In the genomic region with DNA sequence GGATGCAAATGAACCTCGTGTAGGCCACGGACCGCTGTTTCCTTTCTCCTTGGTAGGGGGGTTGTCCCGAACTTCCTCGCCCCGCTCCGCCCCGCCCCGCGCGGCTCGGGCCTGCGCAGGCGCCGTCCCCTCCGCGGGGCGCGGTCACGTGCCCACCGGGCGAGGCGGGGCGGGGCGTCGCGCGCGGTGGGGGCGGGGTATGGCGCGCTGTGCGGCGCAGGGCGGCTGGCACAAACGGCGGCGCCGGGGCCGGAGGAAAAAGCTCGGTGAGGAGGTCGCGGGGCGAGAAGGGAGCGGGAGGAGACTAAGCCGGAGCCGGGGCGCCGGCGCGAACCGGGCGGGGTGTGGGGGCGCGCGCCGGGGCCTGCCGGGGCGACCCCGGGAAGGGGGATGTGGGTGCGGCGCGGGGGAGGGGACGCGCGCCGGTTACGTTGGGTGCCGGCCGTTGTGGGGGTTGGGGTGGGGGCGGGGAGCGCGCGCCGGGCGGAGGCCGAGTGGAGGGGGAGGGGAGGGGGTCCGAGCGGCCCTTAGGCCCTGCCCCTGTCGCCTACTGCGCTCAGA, we compare ENCODE assay signal across 1 cellular context.
A peak's percentile ranks its signal among the peaks of the same experiment; 100 is the strongest.
TF ChIP-seq lines count a peak whose summit lies in the region.

TSS of gene EGLN2 (plus strand) at position 195 of the 561 bp plus-strand sequence. CDS start 1,382 bp downstream, outside the sequence.

TF ChIP-seq in K562, 482 proteins besides CTCF, POLR2A, EP300 and RAD21 (continued from another document):
- TF ChIP-seq E4F1 (CRISPR knock-in tag; IDR thresholded peaks at IDR 0.05; ENCODE audit: borderline replicate concordance) (no peak), IFI16 (CRISPR knock-in tag; IDR thresholded peaks at IDR 0.05) (no peak), SPI1 (IDR thresholded peaks at IDR 0.05; ENCODE audit: borderline replicate concordance, low read depth, low read length) (peak; percentile 29; the same call in 1 of the 2 replicates), RBM39 (optimal IDR thresholded peaks at IDR 0.05; ENCODE audit: low read depth, low read length) (no peak), CHD7 (IDR thresholded peaks at IDR 0.05; ENCODE audit: low read depth, low read length) (no peak), CXXC5 (CRISPR knock-in tag; IDR thresholded peaks at IDR 0.05) (peak; percentile 93), SMARCA5 (IDR thresholded peaks at IDR 0.05) (no peak), DIDO1 (tag; IDR thresholded peaks at IDR 0.05; ENCODE audit: low read depth) (no peak), CSDE1 (IDR thresholded peaks at IDR 0.05) (no peak), POLR2G (IDR thresholded peaks at IDR 0.05; ENCODE audit: low read depth, low read length) (peak; percentile 86), JUND (IDR thresholded peaks at IDR 0.05; ENCODE audit: borderline replicate concordance, low read depth, low read length) (0 out of 2 replicates have a peak, but pooled peaks have one; percentile 1), JUND (tag; IDR thresholded peaks at IDR 0.05; ENCODE audit: borderline replicate concordance, low read depth, low read length) (no peak)
- TF ChIP-seq, protein P1, sequence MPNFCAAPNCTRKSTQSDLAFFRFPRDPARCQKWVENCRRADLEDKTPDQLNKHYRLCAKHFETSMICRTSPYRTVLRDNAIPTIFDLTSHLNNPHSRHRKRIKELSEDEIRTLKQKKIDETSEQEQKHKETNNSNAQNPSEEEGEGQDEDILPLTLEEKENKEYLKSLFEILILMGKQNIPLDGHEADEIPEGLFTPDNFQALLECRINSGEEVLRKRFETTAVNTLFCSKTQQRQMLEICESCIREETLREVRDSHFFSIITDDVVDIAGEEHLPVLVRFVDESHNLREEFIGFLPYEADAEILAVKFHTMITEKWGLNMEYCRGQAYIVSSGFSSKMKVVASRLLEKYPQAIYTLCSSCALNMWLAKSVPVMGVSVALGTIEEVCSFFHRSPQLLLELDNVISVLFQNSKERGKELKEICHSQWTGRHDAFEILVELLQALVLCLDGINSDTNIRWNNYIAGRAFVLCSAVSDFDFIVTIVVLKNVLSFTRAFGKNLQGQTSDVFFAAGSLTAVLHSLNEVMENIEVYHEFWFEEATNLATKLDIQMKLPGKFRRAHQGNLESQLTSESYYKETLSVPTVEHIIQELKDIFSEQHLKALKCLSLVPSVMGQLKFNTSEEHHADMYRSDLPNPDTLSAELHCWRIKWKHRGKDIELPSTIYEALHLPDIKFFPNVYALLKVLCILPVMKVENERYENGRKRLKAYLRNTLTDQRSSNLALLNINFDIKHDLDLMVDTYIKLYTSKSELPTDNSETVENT (CRISPR knock-in tag; IDR thresholded peaks at IDR 0.05): 0 out of 2 replicates have a peak, but pooled peaks have one; percentile 7
- TF ChIP-seq, protein P2, sequence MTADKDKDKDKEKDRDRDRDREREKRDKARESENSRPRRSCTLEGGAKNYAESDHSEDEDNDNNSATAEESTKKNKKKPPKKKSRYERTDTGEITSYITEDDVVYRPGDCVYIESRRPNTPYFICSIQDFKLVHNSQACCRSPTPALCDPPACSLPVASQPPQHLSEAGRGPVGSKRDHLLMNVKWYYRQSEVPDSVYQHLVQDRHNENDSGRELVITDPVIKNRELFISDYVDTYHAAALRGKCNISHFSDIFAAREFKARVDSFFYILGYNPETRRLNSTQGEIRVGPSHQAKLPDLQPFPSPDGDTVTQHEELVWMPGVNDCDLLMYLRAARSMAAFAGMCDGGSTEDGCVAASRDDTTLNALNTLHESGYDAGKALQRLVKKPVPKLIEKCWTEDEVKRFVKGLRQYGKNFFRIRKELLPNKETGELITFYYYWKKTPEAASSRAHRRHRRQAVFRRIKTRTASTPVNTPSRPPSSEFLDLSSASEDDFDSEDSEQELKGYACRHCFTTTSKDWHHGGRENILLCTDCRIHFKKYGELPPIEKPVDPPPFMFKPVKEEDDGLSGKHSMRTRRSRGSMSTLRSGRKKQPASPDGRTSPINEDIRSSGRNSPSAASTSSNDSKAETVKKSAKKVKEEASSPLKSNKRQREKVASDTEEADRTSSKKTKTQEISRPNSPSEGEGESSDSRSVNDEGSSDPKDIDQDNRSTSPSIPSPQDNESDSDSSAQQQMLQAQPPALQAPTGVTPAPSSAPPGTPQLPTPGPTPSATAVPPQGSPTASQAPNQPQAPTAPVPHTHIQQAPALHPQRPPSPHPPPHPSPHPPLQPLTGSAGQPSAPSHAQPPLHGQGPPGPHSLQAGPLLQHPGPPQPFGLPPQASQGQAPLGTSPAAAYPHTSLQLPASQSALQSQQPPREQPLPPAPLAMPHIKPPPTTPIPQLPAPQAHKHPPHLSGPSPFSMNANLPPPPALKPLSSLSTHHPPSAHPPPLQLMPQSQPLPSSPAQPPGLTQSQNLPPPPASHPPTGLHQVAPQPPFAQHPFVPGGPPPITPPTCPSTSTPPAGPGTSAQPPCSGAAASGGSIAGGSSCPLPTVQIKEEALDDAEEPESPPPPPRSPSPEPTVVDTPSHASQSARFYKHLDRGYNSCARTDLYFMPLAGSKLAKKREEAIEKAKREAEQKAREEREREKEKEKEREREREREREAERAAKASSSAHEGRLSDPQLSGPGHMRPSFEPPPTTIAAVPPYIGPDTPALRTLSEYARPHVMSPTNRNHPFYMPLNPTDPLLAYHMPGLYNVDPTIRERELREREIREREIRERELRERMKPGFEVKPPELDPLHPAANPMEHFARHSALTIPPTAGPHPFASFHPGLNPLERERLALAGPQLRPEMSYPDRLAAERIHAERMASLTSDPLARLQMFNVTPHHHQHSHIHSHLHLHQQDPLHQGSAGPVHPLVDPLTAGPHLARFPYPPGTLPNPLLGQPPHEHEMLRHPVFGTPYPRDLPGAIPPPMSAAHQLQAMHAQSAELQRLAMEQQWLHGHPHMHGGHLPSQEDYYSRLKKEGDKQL (CRISPR knock-in tag; IDR thresholded peaks at IDR 0.05; ENCODE audit: borderline replicate concordance): no peak
TF ChIP-seq in K562: peak in this region for 31.
